In the genomic region with DNA sequence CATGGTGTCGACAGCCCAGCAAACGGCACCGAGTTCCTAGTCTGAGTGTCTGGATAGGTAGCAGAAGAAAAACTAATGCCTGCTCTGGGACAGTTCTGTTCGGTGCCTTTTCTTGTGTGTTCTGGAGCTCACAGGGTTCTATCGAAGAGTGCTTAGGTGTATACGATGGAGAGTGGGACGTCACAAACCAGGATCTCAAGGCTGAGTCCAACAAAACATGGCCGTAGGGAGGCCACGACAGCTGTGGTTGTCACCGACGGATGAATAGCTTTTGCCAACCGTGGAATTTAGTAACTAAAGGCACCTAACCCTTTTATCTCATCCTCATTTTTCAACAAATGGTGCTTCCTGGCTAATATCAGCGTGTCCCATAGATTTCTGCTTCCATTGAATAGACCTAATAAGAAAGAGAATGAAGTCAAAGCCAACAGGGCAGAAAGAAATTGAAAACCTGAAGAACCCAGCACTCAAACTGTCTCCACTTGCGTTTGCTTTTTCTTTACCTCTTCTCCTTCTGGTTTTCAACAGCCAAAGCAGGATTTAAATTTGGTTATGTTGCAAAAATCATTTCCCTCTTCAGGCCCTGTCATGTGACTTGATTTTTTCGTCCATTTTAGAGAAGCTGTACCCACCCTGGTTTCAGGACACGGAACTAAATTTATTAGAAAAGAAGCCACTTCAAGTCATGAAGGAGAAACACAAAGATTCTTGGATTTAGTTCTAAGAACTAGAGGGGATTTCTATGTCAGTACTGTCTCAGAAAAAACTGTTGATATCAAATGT, we compare ENCODE assay signal across 8 cellular contexts. TPM values are rescaled to one million over a fixed set of nuclear protein-coding genes. Genes with fewer than 3 reads are reported as not detected.
DNase-seq lines count a peak whose midpoint lies in the region; ATAC-seq and TF ChIP-seq lines count a peak whose summit lies in the region.

No MANE protein-coding gene starts in this region.

- H3K36me3 Mint-ChIP-seq in WTC11: peaks cover 5% of the 10 kb centered on the region; the same call in 1 of the 2 replicates

- H3K27ac Mint-ChIP-seq in WTC11: peak overlapping the region; percentile 61

- no peaks in the 10 kb centered on the region for H3K27me3 ChIP-seq in H7 (ENCODE audit: control insufficient read depth, insufficient read depth, low read length)
- no peaks in the 10 kb centered on the region for H3K27me3 ChIP-seq in iPS DF 6.9 (ENCODE audit: control insufficient read depth, insufficient read depth, low read length)
- H3K27me3 ChIP-seq in spleen (replicated peaks in 1 of 7): no peaks in the 10 kb centered on the region

- CTCF ChIA-PET in WTC11 (lab: Charles Lee): interaction anchor here (0.8 to 2.2 kb wide), 11 partner anchors 42 to 633 kb away, joined by 3 to 7 read pairs (median 4); a partner anchor contains a TSS

- no CpG with 5 or more reads among the region's 16 CpGs for WGBS in iPS DF 6.9 (ENCODE audit: insufficient coverage, insufficient read length)
- 10 to 18% (median 12%) methylated on average over 16 of the region's 16 CpGs for WGBS in spleen, 5 donors

- no peak for ATAC-seq in WTC11
- ATAC-seq in HG03520 (IDR thresholded peaks at IDR 0.05; ENCODE audit: unreplicated experiment): no peak

- intact Hi-C loops in spleen (cut with DNase I; ENCODE audit: low total_unique reads): no loop called here

- no peaks in the 10 kb centered on the region for H3K9me3 Mint-ChIP-seq in WTC11

- H3K4me1 Mint-ChIP-seq in WTC11: peaks cover 9% of the 10 kb centered on the region; the same call in 1 of the 2 replicates

- POLR2A ChIA-PET in WTC11 (lab: Charles Lee): interaction anchor here (0.6 to 1.4 kb wide), 5 partner anchors 19 to 116 kb away, joined by 3 to 10 read pairs (median 4); a partner anchor contains a TSS

- no peaks in the 10 kb centered on the region for H3K9me3 ChIP-seq in iPS DF 6.9 (ENCODE audit: control insufficient read depth, insufficient read depth, low read length)
- no peaks in the 10 kb centered on the region for H3K9me3 ChIP-seq in spleen

- H3K27ac ChIP-seq in iPS DF 6.9 (ENCODE audit: low read length): no peak overlapping the region
- H3K27ac ChIP-seq in spleen: peak overlapping the region; percentile 81 to 98 (median 94)

- no peaks in the 10 kb centered on the region for H3K27me3 Mint-ChIP-seq in WTC11 (ENCODE audit: low read depth)

- H3K4me3 Mint-ChIP-seq in WTC11: peak overlapping the region; percentile 96

- TF ChIP-seq CTCF in WTC11 (IDR thresholded peaks at IDR 0.05) (no peak), spleen (IDR thresholded peaks at IDR 0.05 in 8 of 11, conservative IDR thresholded peaks at IDR 0.05 in 3 of 11) (no peak)

- no peaks in the 10 kb centered on the region for H3K4me1 ChIP-seq in iPS DF 6.9 (ENCODE audit: control insufficient read depth, insufficient read depth, low read length)
- peaks cover 5 to 53% (median 24%) of the 10 kb centered on the region in 6 donors for H3K4me1 ChIP-seq in spleen

- TF ChIP-seq POLR2A in spleen (IDR thresholded peaks at IDR 0.05): no peak

- DNase-seq in DMS114 treated with DMSO at 0.1 percent for 48 hours (lab: John Stamatoyannopoulos, UW; ENCODE audit: unreplicated experiment) (peak; percentile 5), H7 (no peak), WTC11 (ENCODE audit: low spot score) (no peak), iPS DF 6.9 (ENCODE audit: low read depth, low spot score) (no peak), spleen (no peak), H4 (ENCODE audit: low spot score) (no peak)
- no peak for DNase-seq in stimulated activated naive CD4-positive, alpha-beta T cell (lab: John Stamatoyannopoulos, UW)

- no peaks in the 10 kb centered on the region; the same call in none of the 2 replicates for H3K36me3 ChIP-seq in H7 (replicated peaks; ENCODE audit: control insufficient read depth, insufficient read depth, low read length)
- H3K36me3 ChIP-seq in iPS DF 6.9 (ENCODE audit: control insufficient read depth, insufficient read depth, low read length): no peaks in the 10 kb centered on the region; the same call in 1 of the 2 replicates
- H3K36me3 ChIP-seq in spleen: peaks cover 0 to 34% (median under 1%) of the 10 kb centered on the region in 6 donors

- peak overlapping the region; percentile 84 for H3K4me3 ChIP-seq in H7 (ENCODE audit: insufficient read depth, low read depth, low read length)
- H3K4me3 ChIP-seq in iPS DF 6.9 (ENCODE audit: low read length): peak overlapping the region; percentile 99; the same call in 1 of the 2 replicates
- H3K4me3 ChIP-seq in spleen: peak overlapping the region; percentile 71 to 98 (median 83)

TF ChIP-seq in WTC11, 78 proteins besides CTCF, POLR2A, EP300 and RAD21:
- TF ChIP-seq, protein P1, sequence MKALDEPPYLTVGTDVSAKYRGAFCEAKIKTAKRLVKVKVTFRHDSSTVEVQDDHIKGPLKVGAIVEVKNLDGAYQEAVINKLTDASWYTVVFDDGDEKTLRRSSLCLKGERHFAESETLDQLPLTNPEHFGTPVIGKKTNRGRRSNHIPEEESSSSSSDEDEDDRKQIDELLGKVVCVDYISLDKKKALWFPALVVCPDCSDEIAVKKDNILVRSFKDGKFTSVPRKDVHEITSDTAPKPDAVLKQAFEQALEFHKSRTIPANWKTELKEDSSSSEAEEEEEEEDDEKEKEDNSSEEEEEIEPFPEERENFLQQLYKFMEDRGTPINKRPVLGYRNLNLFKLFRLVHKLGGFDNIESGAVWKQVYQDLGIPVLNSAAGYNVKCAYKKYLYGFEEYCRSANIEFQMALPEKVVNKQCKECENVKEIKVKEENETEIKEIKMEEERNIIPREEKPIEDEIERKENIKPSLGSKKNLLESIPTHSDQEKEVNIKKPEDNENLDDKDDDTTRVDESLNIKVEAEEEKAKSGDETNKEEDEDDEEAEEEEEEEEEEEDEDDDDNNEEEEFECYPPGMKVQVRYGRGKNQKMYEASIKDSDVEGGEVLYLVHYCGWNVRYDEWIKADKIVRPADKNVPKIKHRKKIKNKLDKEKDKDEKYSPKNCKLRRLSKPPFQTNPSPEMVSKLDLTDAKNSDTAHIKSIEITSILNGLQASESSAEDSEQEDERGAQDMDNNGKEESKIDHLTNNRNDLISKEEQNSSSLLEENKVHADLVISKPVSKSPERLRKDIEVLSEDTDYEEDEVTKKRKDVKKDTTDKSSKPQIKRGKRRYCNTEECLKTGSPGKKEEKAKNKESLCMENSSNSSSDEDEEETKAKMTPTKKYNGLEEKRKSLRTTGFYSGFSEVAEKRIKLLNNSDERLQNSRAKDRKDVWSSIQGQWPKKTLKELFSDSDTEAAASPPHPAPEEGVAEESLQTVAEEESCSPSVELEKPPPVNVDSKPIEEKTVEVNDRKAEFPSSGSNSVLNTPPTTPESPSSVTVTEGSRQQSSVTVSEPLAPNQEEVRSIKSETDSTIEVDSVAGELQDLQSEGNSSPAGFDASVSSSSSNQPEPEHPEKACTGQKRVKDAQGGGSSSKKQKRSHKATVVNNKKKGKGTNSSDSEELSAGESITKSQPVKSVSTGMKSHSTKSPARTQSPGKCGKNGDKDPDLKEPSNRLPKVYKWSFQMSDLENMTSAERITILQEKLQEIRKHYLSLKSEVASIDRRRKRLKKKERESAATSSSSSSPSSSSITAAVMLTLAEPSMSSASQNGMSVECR (CRISPR knock-in tag; IDR thresholded peaks at IDR 0.05; ENCODE audit: borderline replicate concordance): 0 out of 2 replicates have a peak, but pooled peaks have one; percentile 51
- TF ChIP-seq, protein P2, sequence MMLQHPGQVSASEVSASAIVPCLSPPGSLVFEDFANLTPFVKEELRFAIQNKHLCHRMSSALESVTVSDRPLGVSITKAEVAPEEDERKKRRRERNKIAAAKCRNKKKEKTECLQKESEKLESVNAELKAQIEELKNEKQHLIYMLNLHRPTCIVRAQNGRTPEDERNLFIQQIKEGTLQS (CRISPR knock-in tag; conservative IDR thresholded peaks at IDR 0.05): no peak
- TF ChIP-seq MYBL2 (CRISPR knock-in tag; IDR thresholded peaks at IDR 0.05) (0 out of 2 replicates have a peak, but pooled peaks have one; percentile 13), ELF4 (CRISPR knock-in tag; IDR thresholded peaks at IDR 0.05; ENCODE audit: low read depth) (no peak)

RNA-seq across cellular contexts. Expression of a gene that starts 0.8 kb away (rescaled TPM):
- total RNA-seq in H7 (2014; rRNA removed; shearing (Covaris generic)): 0.97 and 1.2 TPM in 2 replicates
- total RNA-seq in WTC11 (2021) (4.2 to 6.3 TPM (median 6.1 TPM) in 3 replicates), spleen (10 to 100 TPM; 17.4 to 30.3 (median 23.1) TPM)
- polyA plus RNA-seq in spleen: 1 to 10 TPM; 3.3 to 5.3 (median 3.7) TPM
- 5.5 and 8.1 TPM in 2 replicates for total RNA-seq in H4 (2014; rRNA removed; shearing (Covaris generic))

RNA-seq across cellular contexts. Expression of a gene that starts 42.9 kb away (rescaled TPM):
- 25.5 and 49.1 TPM in 2 replicates for total RNA-seq in H7 (2014; rRNA removed; shearing (Covaris generic))
- total RNA-seq in WTC11 (2021): 69.1 to 75.6 TPM (median 72.0 TPM) in 3 replicates
- 10 to 100 TPM; 37.7 to 80.0 (median 43.5) TPM for total RNA-seq in spleen
- 10 to 100 TPM; 18.9 to 26.4 (median 20.6) TPM for polyA plus RNA-seq in spleen
- total RNA-seq in H4 (2014; rRNA removed; shearing (Covaris generic)): 10.7 and 12.5 TPM in 2 replicates
